31 cellular contexts compared by ENCODE assay signal in genomic region chr4:32778938-32779337, GRCh38.
"Had no signal": no experiment of that assay in that cellular context is flagged by ENCODE, and none has a peak within 500 bp of the region (broad histone marks: within the 10 kb centered on the region; RNA-seq: fewer than 3 reads in every experiment).

No MANE protein-coding gene starts in this region.

- H3K36me3 ChIP-seq: neural progenitor cell, ovary, spleen, suprapubic skin, tibial artery, transverse colon, upper lobe of right lung, uterus had no signal

- H3K36me3 Mint-ChIP-seq: natural killer cell; neural progenitor cell; stimulated activated memory B cell treated with anti-CD40 and anti-IgM and Interleukin-4, amounts not matched to agents 10 μg/mL and 1 μg/mL and 100 μg/mL, for 72 hours; type B pancreatic cell had no signal

- DNase-seq: natural killer cell; occipital lobe; ovary; posterior cingulate gyrus; psoas muscle; right cardiac atrium; spleen; stimulated activated CD4-positive, alpha-beta T cell treated with anti-CD3 and anti-CD28 coated beads, Interleukin-12 subunit alpha, Interleukin-12 subunit beta, amount 100 ng/mL, for 4 hours; stimulated activated CD4-positive, alpha-beta T cell treated with anti-CD3 and anti-CD28 coated beads, Interleukin-1b, Interleukin-23, amount 100 ng/mL, for 48 hours; stimulated activated CD4-positive, alpha-beta T cell treated with anti-CD3 and anti-CD28 coated beads, Interleukin-4, amount 100 ng/mL, for 1 hour; stimulated activated CD4-positive, alpha-beta T cell treated with anti-CD3 and anti-CD28 coated beads, Interleukin-4, amount 100 ng/mL, for 4 hours; stimulated activated CD8-positive, alpha-beta memory T cell treated with anti-CD3 and anti-CD28 coated beads, Interleukin-4, amount 100 ng/mL, for 48 hours; stimulated activated naive CD4-positive, alpha-beta T cell; stimulated activated naive CD8-positive, alpha-beta T cell treated with anti-CD3 and anti-CD28 coated beads, Interleukin-15, amount 100 ng/mL, for 72 hours; stimulated activated naive CD8-positive, alpha-beta T cell treated with anti-CD3 and anti-CD28 coated beads, Interleukin-15, Interleukin-2, amounts not matched to agents 100 U/mL and 50 U/mL, for 24 hours; substantia nigra; testis; tibial artery; transverse colon; upper lobe of right lung; uterus had no signal

- H3K27me3 Mint-ChIP-seq: progenitor cell of endocrine pancreas; stimulated activated memory B cell treated with anti-CD40 and anti-IgM and Interleukin-4, amounts not matched to agents 10 μg/mL and 1 μg/mL and 100 μg/mL, for 72 hours; stimulated activated naive CD8-positive, alpha-beta T cell treated with anti-CD3 and anti-CD28 coated beads, Interleukin-15, amount 100 ng/mL, for 72 hours; type B pancreatic cell had no signal

- H3K4me3 ChIP-seq: neural progenitor cell, ovary, psoas muscle, skin epidermis, smooth muscle cell, spleen, suprapubic skin, testis, tibial artery, transverse colon, upper lobe of right lung, uterus had no signal

- H3K4me3 Mint-ChIP-seq: natural killer cell; nephron; neural progenitor cell; stimulated activated memory B cell treated with anti-CD40 and anti-IgM and Interleukin-4, amounts not matched to agents 10 μg/mL and 1 μg/mL and 100 μg/mL, for 72 hours; stimulated activated naive CD8-positive, alpha-beta T cell treated with anti-CD3 and anti-CD28 coated beads, Interleukin-15, amount 100 ng/mL, for 72 hours; type B pancreatic cell had no signal

- H3K4me1 Mint-ChIP-seq: natural killer cell; nephron; neural progenitor cell; stimulated activated memory B cell treated with anti-CD40 and anti-IgM and Interleukin-4, amounts not matched to agents 10 μg/mL and 1 μg/mL and 100 μg/mL, for 72 hours; stimulated activated naive CD8-positive, alpha-beta T cell treated with anti-CD3 and anti-CD28 coated beads, Interleukin-15, amount 100 ng/mL, for 72 hours had no signal

- H3K9ac ChIP-seq: neural progenitor cell, parathyroid adenoma had no signal

- H3K79me2 ChIP-seq: parathyroid adenoma had no signal

- H3K4me1 ChIP-seq: neural progenitor cell, parathyroid adenoma, psoas muscle, spleen, suprapubic skin, testis, tibial artery, transverse colon, upper lobe of right lung, uterus had no signal

- H3K4me2 ChIP-seq: neural progenitor cell, smooth muscle cell had no signal

- H3K27ac ChIP-seq: neural progenitor cell, ovary, parathyroid adenoma, psoas muscle, skin epidermis, spleen, suprapubic skin, testis, tibial artery, transverse colon, upper lobe of right lung, uterus had no signal

- H3K9me3 ChIP-seq: ovary, psoas muscle, testis, tibial artery, transverse colon, upper lobe of right lung, uterus had no signal

- ATAC-seq: natural killer cell; psoas muscle; right cardiac atrium; sciatic nerve; stimulated activated memory B cell treated with anti-CD40 and anti-IgM and Interleukin-4, amounts not matched to agents 10 μg/mL and 1 μg/mL and 100 μg/mL, for 72 hours; stimulated activated naive CD8-positive, alpha-beta T cell treated with anti-CD3 and anti-CD28 coated beads, Interleukin-15, amount 100 ng/mL, for 72 hours; stimulated activated naive CD8-positive, alpha-beta T cell treated with anti-CD3 and anti-CD28 coated beads, Interleukin-15, Interleukin-2, amounts not matched to agents 100 U/mL and 50 U/mL, for 24 hours; upper lobe of right lung had no signal

- H2AFZ ChIP-seq: neural progenitor cell, parathyroid adenoma had no signal

- H3K27me3 ChIP-seq: neural progenitor cell, ovary, spleen, suprapubic skin, testis, tibial artery, transverse colon, upper lobe of right lung, uterus had no signal

- H3K27ac Mint-ChIP-seq: natural killer cell; nephron; neural progenitor cell; progenitor cell of endocrine pancreas; stimulated activated memory B cell treated with anti-CD40 and anti-IgM and Interleukin-4, amounts not matched to agents 10 μg/mL and 1 μg/mL and 100 μg/mL, for 72 hours; stimulated activated naive CD8-positive, alpha-beta T cell treated with anti-CD3 and anti-CD28 coated beads, Interleukin-15, amount 100 ng/mL, for 72 hours; type B pancreatic cell had no signal
